ENCODE assay signal across 21 cellular contexts in genomic region chr3:191753186-191753585, GRCh38.
DNase-seq lines count a peak whose midpoint lies in the region; ATAC-seq, FAIRE-seq and TF ChIP-seq lines count a peak whose summit lies in the region.
"Had no signal": no experiment of that assay in that cellular context is flagged by ENCODE, and none has a peak within 500 bp of the region (broad histone marks: within the 10 kb centered on the region; RNA-seq: fewer than 3 reads in every experiment).

No MANE protein-coding gene starts in this region.

- no peak overlapping the region for H3K27ac Mint-ChIP-seq in astrocyte (ENCODE audit: unreplicated experiment)
- H3K27ac Mint-ChIP-seq: HFFc6 had no signal

- RAD21 ChIA-PET in HCT116 (lab: Charles Lee; ENCODE audit: low non-redundant PET in 1 of 2, low total read pairs in 2 of 2, uncharacterized antibody in 2 of 2, unreplicated experiment in 2 of 2) = no interaction called here

- POLR2A ChIA-PET in HCT116 (lab: Charles Lee) = no interaction called here

- H3K9me2 ChIP-seq in HCT116 (ENCODE audit: insufficient read depth) = 0 out of 2 replicates have a peak, but pooled peaks cover 4% of the 10 kb centered on the region
- H3K9me2 ChIP-seq: SK-N-SH had no signal

- no peak overlapping the region for H3K4me3 ChIP-seq in HCT116 (replicated peaks in 1 of 2; ENCODE audit: low read depth in 1 of 2, low read length in 2 of 2)
- no peak overlapping the region for H3K4me3 ChIP-seq in astrocyte (ENCODE audit: insufficient read depth, low read depth, low read length)

- H3K27ac ChIP-seq in HCT116 (ENCODE audit: low read depth, low read length) (no peak overlapping the region), astrocyte (ENCODE audit: low read depth, low read length) (no peak overlapping the region)
- H3K27ac ChIP-seq: HL-60 had no signal

- intact Hi-C loops in HCT116 (cut with micrococcal nuclease) = no loop called here

- no peaks in the 10 kb centered on the region for H3K27me3 Mint-ChIP-seq in astrocyte (ENCODE audit: low read depth, unreplicated experiment)

- no peak for TF ChIP-seq POLR2A in HCT116 (IDR thresholded peaks at IDR 0.05; ENCODE audit: borderline replicate concordance, extremely low read depth, insufficient read depth, insufficient read length)

- no peaks in the 10 kb centered on the region for H4K20me1 ChIP-seq in HCT116 (ENCODE audit: insufficient read depth)
- H4K20me1 ChIP-seq in astrocyte (ENCODE audit: insufficient read depth, low read length) = no peaks in the 10 kb centered on the region

- peaks cover 4% of the 10 kb centered on the region for H3K4me1 Mint-ChIP-seq in astrocyte (ENCODE audit: low read depth, unreplicated experiment)

- H2AFZ ChIP-seq in HCT116 (ENCODE audit: low read depth, low read length, poor library complexity, severe bottlenecking) (peak overlapping the region; percentile 65), astrocyte (ENCODE audit: low read depth, low read length) (no peak overlapping the region)

- H3K9me3 ChIP-seq in HCT116 (ENCODE audit: control insufficient read depth in 1 of 2, insufficient read depth in 1 of 2, low read depth in 1 of 2, low read length in 2 of 2) = no peaks in the 10 kb centered on the region
- no peaks in the 10 kb centered on the region for H3K9me3 ChIP-seq in astrocyte (ENCODE audit: insufficient read depth, low read depth, low read length)
- H3K9me3 ChIP-seq: SK-N-SH had no signal

- DNase-seq in D721Med (ENCODE audit: insufficient read length, low spot score) (no peak), HCT116 (ENCODE audit: low read depth, low spot score) (no peak), astrocyte (ENCODE audit: low read depth) (peak; percentile 93), myocyte (ENCODE audit: low read depth) (peak; percentile 43), SIG-M5 treated with dmso at 0.1 percent for 504 hours (lab: John Stamatoyannopoulos, UW; ENCODE audit: unreplicated experiment) (no peak), KBM-7 (no peak)
- DNase-seq in central memory CD4-positive, alpha-beta T cell = no peak
- DNase-seq: C1 segment of cervical spinal cord, DMS79, GOT3, HFFc6, IMR-90, Karpas-422, NCI-H1105 treated with DMSO at 0.1 percent for 48 hours, NCI-H1694, NCI-H510A, NCI-H774, SHP77, SK-N-SH had no signal

- H3K79me2 ChIP-seq in HCT116 (ENCODE audit: insufficient read depth, low read length) = no peaks in the 10 kb centered on the region
- H3K79me2 ChIP-seq in astrocyte (ENCODE audit: insufficient read depth, low read length) = no peaks in the 10 kb centered on the region

- TF ChIP-seq CTCF in D721Med (IDR thresholded peaks at IDR 0.05; ENCODE audit: insufficient read depth, missing control alignments) = no peak
- no peak for TF ChIP-seq CTCF in HCT116 (IDR thresholded peaks at IDR 0.05 in 2 of 3, conservative IDR thresholded peaks at IDR 0.05 in 1 of 3; ENCODE audit: borderline replicate concordance in 1 of 3, insufficient read depth in 1 of 3, low read depth in 2 of 3, low read length in 2 of 3)
- no peak for TF ChIP-seq CTCF in astrocyte (IDR thresholded peaks at IDR 0.05; ENCODE audit: insufficient read depth, low read depth, low read length)

- in situ Hi-C loops in KBM-7 (cut with MboI; ENCODE audit: low pct_unique_long_range_greater_than_20kb, low sequenced_read_pairs) = no loop called here

- no peaks in the 10 kb centered on the region for H3K36me3 Mint-ChIP-seq in astrocyte (ENCODE audit: low read depth, unreplicated experiment)

- H3K27me3 ChIP-seq in HCT116 (ENCODE audit: insufficient read depth, low read length) (no peaks in the 10 kb centered on the region), astrocyte (ENCODE audit: insufficient read depth, low read length) (no peaks in the 10 kb centered on the region)

- no peak overlapping the region for H3K4me3 Mint-ChIP-seq in astrocyte (ENCODE audit: unreplicated experiment)
- H3K4me3 Mint-ChIP-seq: HFFc6 had no signal

- BruUV-seq in HCT116 (replicated peaks; lab: Mats Ljungman, UMichigan) = no TSS peak

- H3K9ac ChIP-seq in HCT116 (ENCODE audit: low read length) (no peak overlapping the region), astrocyte (ENCODE audit: low read length) (no peak overlapping the region)
- H3K9ac ChIP-seq: SK-N-SH had no signal

- H3K4me1 ChIP-seq in HCT116 (ENCODE audit: control insufficient read depth in 1 of 2, insufficient read depth in 2 of 2, low read length in 2 of 2) = no peaks in the 10 kb centered on the region
- H3K4me1 ChIP-seq in astrocyte (ENCODE audit: insufficient read depth, low read length) = no peaks in the 10 kb centered on the region

- H3K9me3 Mint-ChIP-seq in astrocyte (ENCODE audit: unreplicated experiment) = no peaks in the 10 kb centered on the region
- H3K9me3 Mint-ChIP-seq: HFFc6 had no signal

- CTCF ChIA-PET in HCT116 (lab: Charles Lee) = no interaction called here

- TF ChIP-seq RAD21 in HCT116 (IDR thresholded peaks at IDR 0.05; ENCODE audit: low read depth) = no peak

- FAIRE-seq in D721Med (lab: Jason Lieb, UNC) (peak; percentile 63), astrocyte (lab: Jason Lieb, UNC) (no peak)
- FAIRE-seq: G401.6 had no signal

- no peaks in the 10 kb centered on the region for H3K36me3 ChIP-seq in HCT116 (ENCODE audit: control insufficient read depth in 1 of 2, insufficient read depth in 2 of 2, low read length in 2 of 2)
- H3K36me3 ChIP-seq in astrocyte (ENCODE audit: insufficient read depth, low read length) = no peaks in the 10 kb centered on the region

- no peak for ATAC-seq in HCT116

- H3K4me2 ChIP-seq in HCT116 (ENCODE audit: low read length) (no peak overlapping the region), astrocyte (ENCODE audit: low read length) (peak overlapping the region; percentile 23)
- H3K4me2 ChIP-seq: SK-N-SH had no signal

TF ChIP-seq in HCT116, 20 proteins besides CTCF, POLR2A, EP300 and RAD21:
- TF ChIP-seq YY1 (IDR thresholded peaks at IDR 0.05; ENCODE audit: extremely low read depth, insufficient replicate concordance, low read depth, low read length) (no peak), ZFX (IDR thresholded peaks at IDR 0.05) (no peak), ZNF274 (IDR thresholded peaks at IDR 0.05; ENCODE audit: low read depth, low read length) (no peak), POLR2AphosphoS5 (IDR thresholded peaks at IDR 0.05; ENCODE audit: low read depth, low read length) (no peak), SRF (IDR thresholded peaks at IDR 0.05; ENCODE audit: low read depth) (no peak), CBX3 (IDR thresholded peaks at IDR 0.05; ENCODE audit: low read depth) (no peak), ZBTB33 (IDR thresholded peaks at IDR 0.05; ENCODE audit: extremely low read depth, insufficient replicate concordance, low read length) (no peak), FOSL1 (IDR thresholded peaks at IDR 0.05; ENCODE audit: low read depth) (no peak), JUND (IDR thresholded peaks at IDR 0.05) (no peak), ATF3 (IDR thresholded peaks at IDR 0.05) (no peak), EGR1 (IDR thresholded peaks at IDR 0.05; ENCODE audit: low read depth) (no peak), MAX (IDR thresholded peaks at IDR 0.05) (no peak), EZH2 (IDR thresholded peaks at IDR 0.05) (no peak), CEBPB (IDR thresholded peaks at IDR 0.05; ENCODE audit: low read depth) (no peak), SIN3A (IDR thresholded peaks at IDR 0.05; ENCODE audit: low read depth) (no peak), ELF1 (IDR thresholded peaks at IDR 0.05; ENCODE audit: borderline replicate concordance, low read depth) (no peak)

Comparison
In these comparisons a context has a peak if more than half of its experiments do, and no peak if none do; other contexts are left out.
1. DNase-seq: peak in astrocyte (single experiment) and myocyte (single experiment); none in D721Med (single experiment), HCT116 (single experiment), SIG-M5 treated with dmso at 0.1 percent for 504 hours (single experiment), central memory CD4-positive, alpha-beta T cell (single experiment) and KBM-7 (single experiment).